In the genomic region with DNA sequence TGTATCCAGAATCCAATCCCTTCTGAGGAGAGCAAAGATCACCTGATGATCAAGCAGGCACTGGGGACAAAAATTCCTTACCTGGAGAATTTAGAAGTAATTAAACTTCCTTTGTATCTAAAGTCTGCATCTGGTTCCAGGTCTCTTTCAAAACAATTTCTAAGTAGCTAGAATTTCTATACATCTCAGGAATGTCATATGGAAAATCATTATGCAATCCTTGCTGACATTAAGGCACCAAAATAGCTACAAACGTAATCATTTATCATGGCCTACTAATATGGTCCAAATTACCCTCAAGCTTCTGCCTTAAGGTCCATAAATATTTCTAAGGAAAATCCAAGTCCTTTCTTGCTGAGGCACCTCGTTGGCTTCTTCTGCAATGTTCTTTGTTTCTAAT, we compare ENCODE assay signal across 24 cellular contexts.
"Had no signal": no experiment of that assay in that cellular context is flagged by ENCODE, and none has a peak within 500 bp of the region (broad histone marks: within the 10 kb centered on the region; RNA-seq: fewer than 3 reads in every experiment).

No MANE protein-coding gene starts in this region.

- H3K36me3 ChIP-seq: MG63, Peyer's patch, SJSA1 had no signal

- H3K27me3 ChIP-seq: Peyer's patch had no signal

- DNase-seq: activated CD4-positive, alpha-beta memory T cell treated with anti-CD3 and anti-CD28 coated beads for 36 hours; activated CD4-positive, alpha-beta T cell treated with anti-CD3 and anti-CD28 coated beads, Interleukin-2, amount 10 ng/mL, durations not matched to agents 7 days and 5 days; activated CD4-positive, CD25-positive, alpha-beta regulatory T cell; activated naive CD4-positive, alpha-beta T cell treated with Interleukin-2 at 50 U/mL for 16 hours; activated naive CD8-positive, alpha-beta T cell treated with anti-CD3 and anti-CD28 coated beads, Interleukin-2, amount 50 U/mL, for 24 hours; activated T-cell treated with anti-CD3 and anti-CD28 coated beads, Interleukin-2, amount 50 U/mL, for 4 hours; amygdala; MG63; MV-4-11; NCI-H1092 treated with DMSO at 0.1 percent for 48 hours; NCI-H1417 treated with DMSO at 0.1 percent for 48 hours; NCI-H1694 treated with DMSO at 0.1 percent for 48 hours; NCI-H2029 treated with DMSO at 0.1 percent for 48 hours; NCI-H345; NCI-H510A; NCI-H526 treated with DMSO at 0.1 percent for 48 hours; NCI-H82; OCI-M1; Peyer's patch; SHP77 had no signal

- H3K27ac ChIP-seq: Peyer's patch, RWPE1, SJSA1 had no signal

- H3K9me3 ChIP-seq: MG63, Peyer's patch, SJSA1 had no signal

- H3K4me3 ChIP-seq: MG63, Peyer's patch, SJSA1 had no signal

- H3K4me1 ChIP-seq: SJSA1 had no signal

- FAIRE-seq: astrocyte had no signal

- ATAC-seq: activated naive CD4-positive, alpha-beta T cell treated with anti-CD3 and anti-CD28 coated beads, Interleukin-2, amount 50 U/mL, for 72 hours; activated naive CD8-positive, alpha-beta T cell treated with anti-CD3 and anti-CD28 coated beads, Interleukin-2, amount 50 U/mL, for 24 hours; activated T-cell treated with anti-CD3 and anti-CD28 coated beads, Interleukin-2, amount 50 U/mL, for 4 hours had no signal
